In the genomic region with DNA sequence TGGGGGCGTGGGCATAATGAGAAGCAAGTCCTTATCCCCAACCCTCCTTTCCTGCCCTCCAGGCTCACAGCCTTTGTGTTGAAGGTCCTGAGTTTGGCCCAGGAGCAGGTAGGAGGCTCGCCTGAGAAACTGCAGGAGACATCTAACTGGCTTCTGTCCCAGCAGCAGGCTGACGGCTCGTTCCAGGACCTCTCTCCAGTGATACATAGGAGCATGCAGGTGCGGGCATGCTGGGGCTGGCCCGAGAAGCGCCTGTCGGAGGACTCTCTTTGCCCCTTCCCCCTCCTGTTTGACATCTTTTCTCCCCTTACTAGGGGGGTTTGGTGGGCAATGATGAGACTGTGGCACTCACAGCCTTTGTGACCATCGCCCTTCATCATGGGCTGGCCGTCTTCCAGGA, we compare ENCODE assay signal across 6 cellular contexts. TPM values are rescaled to one million over a fixed set of nuclear protein-coding genes. Genes with fewer than 3 reads are reported as not detected.
"Had no signal": no experiment of that assay in that cellular context is flagged by ENCODE, and none has a peak within 500 bp of the region (broad histone marks: within the 10 kb centered on the region; RNA-seq: fewer than 3 reads in every experiment).

No MANE protein-coding gene starts in this region.

RNA-seq across cellular contexts. Expression of a gene that starts 9.6 kb away (rescaled TPM):
- total RNA-seq: LHCN-M2, NCI-H460, PC-3, RPMI7951, SJCRH30, SK-MEL-5 had no signal
